Comparison of ENCODE assay signal across 13 cellular contexts in the genomic region with DNA sequence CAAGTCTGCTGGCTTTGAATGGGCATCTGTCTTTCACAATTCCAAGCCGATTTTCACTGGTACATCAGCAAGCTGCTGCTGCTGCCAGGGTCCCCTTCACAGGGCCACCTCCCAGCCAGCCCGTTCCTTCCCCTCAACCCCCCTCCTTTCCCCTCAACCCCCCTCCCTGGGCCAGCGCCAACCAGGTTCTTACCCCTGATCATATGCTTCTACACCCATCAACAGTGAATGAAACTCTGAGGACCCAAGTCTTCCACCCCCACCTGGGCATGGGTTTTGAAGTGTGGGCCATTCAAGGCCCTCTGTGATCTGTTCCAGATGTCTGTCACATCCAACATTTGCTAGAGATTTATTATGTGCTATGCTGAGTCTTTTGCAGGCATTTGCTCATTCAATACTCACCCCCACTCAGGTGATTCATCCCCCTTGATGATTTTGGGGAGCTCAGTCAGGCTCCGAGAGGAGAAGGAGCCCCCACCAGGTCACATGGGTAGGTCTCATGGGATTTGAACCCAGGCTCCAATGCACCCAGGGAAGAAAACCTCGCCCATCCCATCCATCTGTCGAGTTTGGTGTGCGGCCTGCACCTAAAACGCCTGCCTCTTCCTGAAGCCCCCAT. TPM values are rescaled to one million over a fixed set of nuclear protein-coding genes. Genes with fewer than 3 reads are reported as not detected.
DNase-seq lines count a peak whose midpoint lies in the region; TF ChIP-seq lines count a peak whose summit lies in the region.
"Had no signal": no experiment of that assay in that cellular context is flagged by ENCODE, and none has a peak within 500 bp of the region (broad histone marks: within the 10 kb centered on the region; RNA-seq: fewer than 3 reads in every experiment).

No MANE protein-coding gene starts in this region.

- peaks cover 12% of the 10 kb centered on the region for H3K27me3 Mint-ChIP-seq in dendritic cell treated with granulocyte-macrophage colony-stimulating factor and Interleukin-4, amounts not matched to agents 40 ng/mL and 50 ng/mL, for 4 days
- H3K27me3 Mint-ChIP-seq in mesothelial cell of epicardium (ENCODE audit: low read depth) = peaks cover 24% of the 10 kb centered on the region

- peak overlapping the region; percentile 49 for H3K27ac Mint-ChIP-seq in dendritic cell treated with granulocyte-macrophage colony-stimulating factor and Interleukin-4, amounts not matched to agents 40 ng/mL and 50 ng/mL, for 4 days
- peak overlapping the region; percentile 2 for H3K27ac Mint-ChIP-seq in mesothelial cell of epicardium
- H3K27ac Mint-ChIP-seq: CD4-positive, CD25-positive, alpha-beta regulatory T cell had no signal

- peak; percentile 23 for DNase-seq in GM23248
- DNase-seq in NCI-H2171 treated with DMSO at 0.1 percent for 48 hours (lab: John Stamatoyannopoulos, UW) = peak; percentile 74
- DNase-seq in mesothelial cell of epicardium (ENCODE audit: low spot score in 2 of 2, unreplicated experiment in 2 of 2) = no peak
- DNase-seq in SJCRH30 = no peak
- DNase-seq in substantia nigra (lab: John Stamatoyannopoulos, UW) = no peak
- no peak for DNase-seq in MV-4-11 (lab: John Stamatoyannopoulos, UW)
- no peak for DNase-seq in foreskin fibroblast
- DNase-seq: ACHN; CD4-positive, CD25-positive, alpha-beta regulatory T cell; GOT3 had no signal

- no peaks in the 10 kb centered on the region for H4K20me1 ChIP-seq in GM23248 (ENCODE audit: insufficient read depth)
- H4K20me1 ChIP-seq: BLaER1 treated with 17β-estradiol and CSF1 and Interleukin-3, amounts not matched to agents 10 nM and 100 nM had no signal

- no peaks in the 10 kb centered on the region for H3K36me3 Mint-ChIP-seq in dendritic cell treated with granulocyte-macrophage colony-stimulating factor and Interleukin-4, amounts not matched to agents 40 ng/mL and 50 ng/mL, for 4 days (ENCODE audit: low read depth)
- no peaks in the 10 kb centered on the region for H3K36me3 Mint-ChIP-seq in mesothelial cell of epicardium
- H3K36me3 Mint-ChIP-seq: CD4-positive, CD25-positive, alpha-beta regulatory T cell had no signal

- H3K4me1 ChIP-seq in GM23248 (ENCODE audit: insufficient read depth) (peaks cover 14% of the 10 kb centered on the region; the same call in 1 of the 2 replicates), SJCRH30 (no peaks in the 10 kb centered on the region)

- H3K79me2 ChIP-seq in GM23248 (ENCODE audit: insufficient read depth) = no peaks in the 10 kb centered on the region

- H3K27me3 ChIP-seq in GM23248 (replicated peaks; ENCODE audit: insufficient read depth) (no peaks in the 10 kb centered on the region), SJCRH30 (no peaks in the 10 kb centered on the region)
- H3K27me3 ChIP-seq: BLaER1 treated with 17β-estradiol and CSF1 and Interleukin-3, amounts not matched to agents 10 nM and 100 nM had no signal

- H3K4me3 ChIP-seq in GM23248 = no peak overlapping the region
- no peak overlapping the region for H3K4me3 ChIP-seq in SJCRH30
- no peak overlapping the region for H3K4me3 ChIP-seq in foreskin fibroblast (ENCODE audit: low read depth in 1 of 2, low read length in 2 of 2)
- H3K4me3 ChIP-seq: BLaER1 treated with 17β-estradiol and CSF1 and Interleukin-3, amounts not matched to agents 10 nM and 100 nM; HAP-1 had no signal

- H3F3A ChIP-seq in GM23248 (ENCODE audit: insufficient read depth) = peaks cover 13% of the 10 kb centered on the region

- intact Hi-C loops in dendritic cell treated with granulocyte-macrophage colony-stimulating factor and Interleukin-4, amounts not matched to agents 40 ng/mL and 50 ng/mL, for 4 days (cut with micrococcal nuclease) = no loop called here

- no peak overlapping the region for H3K4me3 Mint-ChIP-seq in dendritic cell treated with granulocyte-macrophage colony-stimulating factor and Interleukin-4, amounts not matched to agents 40 ng/mL and 50 ng/mL, for 4 days
- no peak overlapping the region for H3K4me3 Mint-ChIP-seq in mesothelial cell of epicardium
- H3K4me3 Mint-ChIP-seq: CD4-positive, CD25-positive, alpha-beta regulatory T cell had no signal

- peaks cover 39% of the 10 kb centered on the region for H3K4me1 Mint-ChIP-seq in dendritic cell treated with granulocyte-macrophage colony-stimulating factor and Interleukin-4, amounts not matched to agents 40 ng/mL and 50 ng/mL, for 4 days (ENCODE audit: low read depth)
- peaks cover 22% of the 10 kb centered on the region for H3K4me1 Mint-ChIP-seq in mesothelial cell of epicardium

- H3K4me2 ChIP-seq in GM23248 (ENCODE audit: unreplicated experiment) = no peak overlapping the region
- H3K4me2 ChIP-seq: BLaER1 treated with 17β-estradiol and CSF1 and Interleukin-3, amounts not matched to agents 10 nM and 100 nM had no signal

- no peak overlapping the region for H2AFZ ChIP-seq in GM23248

- H3K9ac ChIP-seq in GM23248 = no peak overlapping the region
- H3K9ac ChIP-seq: BLaER1 treated with 17β-estradiol and CSF1 and Interleukin-3, amounts not matched to agents 10 nM and 100 nM had no signal

- H3K9me3 Mint-ChIP-seq in dendritic cell treated with granulocyte-macrophage colony-stimulating factor and Interleukin-4, amounts not matched to agents 40 ng/mL and 50 ng/mL, for 4 days = no peaks in the 10 kb centered on the region
- no peaks in the 10 kb centered on the region for H3K9me3 Mint-ChIP-seq in mesothelial cell of epicardium

- H3K27ac ChIP-seq in GM23248 (no peak overlapping the region), SJCRH30 (no peak overlapping the region), substantia nigra (ENCODE audit: low read depth, low read length, poor library complexity, severe bottlenecking) (no peak overlapping the region)
- H3K27ac ChIP-seq: BLaER1 treated with 17β-estradiol and CSF1 and Interleukin-3, amounts not matched to agents 10 nM and 100 nM had no signal

- H3K9me3 ChIP-seq in GM23248 (ENCODE audit: low read depth) = no peaks in the 10 kb centered on the region
- no peaks in the 10 kb centered on the region for H3K9me3 ChIP-seq in SJCRH30 (replicated peaks)
- H3K9me3 ChIP-seq: BLaER1 treated with 17β-estradiol and CSF1 and Interleukin-3, amounts not matched to agents 10 nM and 100 nM; HAP-1 had no signal

- 65 to 66% methylated on average over 8 of the region's 8 CpGs for WGBS in GM23248 (ENCODE audit: low coverage in 1 of 2, low lambda C conversion rate in 2 of 2, missing lambda C conversion rate in 2 of 2), 2 experiments

- no peak for TF ChIP-seq CTCF in mesothelial cell of epicardium (IDR thresholded peaks at IDR 0.05; ENCODE audit: unreplicated experiment)
- no peak for TF ChIP-seq CTCF in foreskin fibroblast (IDR thresholded peaks at IDR 0.05; ENCODE audit: low read depth, low read length)

- no peaks in the 10 kb centered on the region for H3K9me2 ChIP-seq in GM23248 (ENCODE audit: insufficient read depth)

- in situ Hi-C loops in GM23248 (cut with MboI) = no loop called here

- H3K36me3 ChIP-seq in GM23248 (ENCODE audit: low read depth) (no peaks in the 10 kb centered on the region), SJCRH30 (no peaks in the 10 kb centered on the region)
- H3K36me3 ChIP-seq: BLaER1 treated with 17β-estradiol and CSF1 and Interleukin-3, amounts not matched to agents 10 nM and 100 nM; HAP-1 had no signal

RNA-seq across cellular contexts. Expression of a gene that starts 52.7 kb away (rescaled TPM):
- total RNA-seq in GM23248 (2014; rRNA removed; shearing (Covaris generic)) = 16.4 and 21.4 TPM in 2 replicates
- polyA plus RNA-seq in GM23248 (2016; fragmentation: Nextera tagmentation; extraction: Ambion mirVana) = 7.4 and 8.5 TPM in 2 replicates
- 54.6 to 57.3 TPM (median 56.7 TPM) in 3 replicates for total RNA-seq in mesothelial cell of epicardium
- 22.1 and 23.4 TPM in 2 replicates for total RNA-seq in SJCRH30 (2014; rRNA removed; shearing (Covaris generic))

Comparison
In these comparisons a context has a peak if more than half of its experiments do, and no peak if none do; other contexts are left out.
1. DNase-seq: peak in GM23248 (single experiment) and NCI-H2171 treated with DMSO at 0.1 percent for 48 hours (single experiment); none in mesothelial cell of epicardium (0 of 2), SJCRH30 (0 of 2), substantia nigra (0 of 49), MV-4-11 (single experiment) and foreskin fibroblast (0 of 2).